ENCODE assay signal across 27 cellular contexts in genomic region chr2:173502296-173502695, GRCh38.
DNase-seq lines count a peak whose midpoint lies in the region.
"Had no signal": no experiment of that assay in that cellular context is flagged by ENCODE, and none has a peak within 500 bp of the region (broad histone marks: within the 10 kb centered on the region; RNA-seq: fewer than 3 reads in every experiment).

No MANE protein-coding gene starts in this region.

- no peak overlapping the region for H3K14ac ChIP-seq in trophoblast cell (ENCODE audit: low read length)

- peak; percentile 74 to 80 for DNase-seq in trophoblast cell
- no peak for DNase-seq in D341Med (ENCODE audit: low spot score)
- DNase-seq: 8988T; ACHN; AML-193; BE2C; C1 segment of cervical spinal cord; Caco-2; Calu3; CD4-positive, alpha-beta memory T cell; CD4-positive, alpha-beta T cell; CD4-positive, CD25-positive, alpha-beta regulatory T cell; CD8-positive, alpha-beta memory T cell; CD8-positive, alpha-beta T cell; COR-L47; DMS 273 treated with DMSO at 0.1 percent for 48 hours; DMS153; DMS53; DMS79; DMS79 treated with DMSO at 0.1 percent for 48 hours; DND-41; EL had no signal

- H2AFZ ChIP-seq in trophoblast cell (ENCODE audit: insufficient read depth, low read length, poor library complexity): no peak overlapping the region

- no peak overlapping the region for H4K8ac ChIP-seq in trophoblast cell (ENCODE audit: low read depth, low read length)

- H3K79me2 ChIP-seq in trophoblast cell (ENCODE audit: control insufficient read depth, insufficient read depth, low read length, poor library complexity): no peaks in the 10 kb centered on the region

- H3K27ac ChIP-seq in trophoblast cell (ENCODE audit: low read depth, low read length): no peak overlapping the region
- H3K27ac ChIP-seq: 22Rv1; A549; BLaER1; BLaER1 treated with 17β-estradiol and CSF1 and Interleukin-3, amounts not matched to agents 10 nM and 100 nM; C4-2B had no signal

- H3K36me3 ChIP-seq in trophoblast cell (ENCODE audit: control insufficient read depth in 1 of 2, insufficient read depth in 2 of 2, low read length in 2 of 2): no peaks in the 10 kb centered on the region
- H3K36me3 ChIP-seq: BE2C; BLaER1; BLaER1 treated with 17β-estradiol and CSF1 and Interleukin-3, amounts not matched to agents 10 nM and 100 nM had no signal

- peaks cover 4% of the 10 kb centered on the region for H3K9me3 ChIP-seq in trophoblast cell (ENCODE audit: insufficient read depth, low read depth, low read length)
- H3K9me3 ChIP-seq: BE2C, Caco-2 had no signal

- no peak overlapping the region for H3K18ac ChIP-seq in trophoblast cell (ENCODE audit: low read length)

- H3K4ac ChIP-seq in trophoblast cell (ENCODE audit: low read depth, low read length): no peak overlapping the region

- no peak overlapping the region for H3K4me2 ChIP-seq in trophoblast cell (ENCODE audit: low read length)
- H3K4me2 ChIP-seq: A549; BLaER1; BLaER1 treated with 17β-estradiol and CSF1 and Interleukin-3, amounts not matched to agents 10 nM and 100 nM had no signal

- no peak overlapping the region for H3K4me3 ChIP-seq in trophoblast cell (ENCODE audit: low read depth, low read length)
- H3K4me3 ChIP-seq: A549; BLaER1; BLaER1 treated with 17β-estradiol and CSF1 and Interleukin-3, amounts not matched to agents 10 nM and 100 nM had no signal

- H3K4me1 ChIP-seq in trophoblast cell (ENCODE audit: control insufficient read depth in 1 of 2, insufficient read depth in 2 of 2, low read length in 2 of 2): no peaks in the 10 kb centered on the region
- H3K4me1 ChIP-seq: A549; BE2C; BLaER1; BLaER1 treated with 17β-estradiol and CSF1 and Interleukin-3, amounts not matched to agents 10 nM and 100 nM; Caco-2 had no signal

- H4K91ac ChIP-seq in trophoblast cell (ENCODE audit: low read depth, low read length): no peak overlapping the region

- no peak overlapping the region for H4K12ac ChIP-seq in trophoblast cell (ENCODE audit: low read depth, low read length)

- H2AK5ac ChIP-seq in trophoblast cell (ENCODE audit: low read length): no peak overlapping the region

- WGBS in trophoblast cell (ENCODE audit: extremely low coverage, insufficient coverage, insufficient read length): no CpG with 5 or more reads among the region's 6 CpGs

- no peak overlapping the region for H2BK5ac ChIP-seq in trophoblast cell (ENCODE audit: low read depth, low read length, poor library complexity)

- H3K79me1 ChIP-seq in trophoblast cell (ENCODE audit: low read length): no peaks in the 10 kb centered on the region

- H3K23ac ChIP-seq in trophoblast cell (ENCODE audit: low read length): no peak overlapping the region

- H3K9ac ChIP-seq in trophoblast cell (ENCODE audit: low read length): no peak overlapping the region
- H3K9ac ChIP-seq: BLaER1; BLaER1 treated with 17β-estradiol and CSF1 and Interleukin-3, amounts not matched to agents 10 nM and 100 nM had no signal

- H2BK12ac ChIP-seq in trophoblast cell (ENCODE audit: low read length): no peak overlapping the region

- H2BK120ac ChIP-seq in trophoblast cell (ENCODE audit: insufficient read depth, low read length, poor library complexity): no peak overlapping the region

- H3K27me3 ChIP-seq in trophoblast cell (ENCODE audit: insufficient read depth, low read length): no peaks in the 10 kb centered on the region
- H3K27me3 ChIP-seq: BE2C; BLaER1; BLaER1 treated with 17β-estradiol and CSF1 and Interleukin-3, amounts not matched to agents 10 nM and 100 nM had no signal
